8 cellular contexts compared by ENCODE assay signal in genomic region chr9:110049699-110050450, GRCh38.
DNase-seq lines count a peak whose midpoint lies in the region; ATAC-seq, FAIRE-seq and TF ChIP-seq lines count a peak whose summit lies in the region.

No MANE protein-coding gene starts in this region.

- ATAC-seq in GM21528 (IDR thresholded peaks at IDR 0.05; ENCODE audit: low FRiP score, unreplicated experiment) (peak; percentile 17), GM12878 (peak; percentile 27), HG03565 (IDR thresholded peaks at IDR 0.05; ENCODE audit: unreplicated experiment) (no peak)

- TF ChIP-seq CTCF in AG09309 (IDR thresholded peaks at IDR 0.05; ENCODE audit: control insufficient read depth, insufficient read depth, low read depth, low read length, missing control alignments) (no peak), OCI-LY7 (conservative IDR thresholded peaks at IDR 0.05; ENCODE audit: low read length) (no peak), GM12878 (IDR thresholded peaks at IDR 0.05 in 2 of 3, conservative IDR thresholded peaks at IDR 0.05 in 1 of 3; ENCODE audit: control insufficient read depth in 2 of 3, extremely low read depth in 1 of 3, insufficient read depth in 1 of 3, low read depth in 3 of 3, low read length in 3 of 3) (no peak)

- no peaks in the 10 kb centered on the region; a peak in 1 of 4 replicates for H3K27me3 ChIP-seq in GM12878 (replicated peaks in 1 of 2; ENCODE audit: control insufficient read depth in 2 of 2, insufficient read depth in 2 of 2, low read length in 1 of 2)

- DNase-seq in AG09309 (ENCODE audit: low read depth) (no peak), OCI-LY7 (ENCODE audit: low spot score) (peak; percentile 54), GM12878 (ENCODE audit: low read depth, low spot score) (no peak), iris pigment epithelial cell (ENCODE audit: low read depth) (peak; percentile 33), SKM-1 treated with dmso at 0.1 percent for 144 hours (lab: John Stamatoyannopoulos, UW; ENCODE audit: unreplicated experiment) (no peak)
- peak; percentile 51 for DNase-seq in stimulated activated CD4-positive, alpha-beta T cell treated with anti-CD3 and anti-CD28 coated beads, Interleukin-15, amount 100 ng/mL, for 24 hours

- POLR2A ChIA-PET in OCI-LY7 (lab: Charles Lee) (interaction anchor here (0.6 to 6.3 kb wide), 15 partner anchors 7 to 147 kb away, joined by 3 to 42 read pairs (median 4); no protein-coding TSS in a partner anchor), GM12878 (lab: Charles Lee) (interaction anchor here (0.6 to 6.6 kb wide), 14 partner anchors 38 to 144 kb away, joined by 3 to 59 read pairs (median 6); no protein-coding TSS in a partner anchor)

- RAD21 ChIA-PET in GM12878 (lab: Charles Lee; ENCODE audit: unreplicated experiment): interaction anchor here (0.6 to 16.8 kb wide), 14 partner anchors 8 to 986 kb away, joined by 3 to 309 read pairs (median 9); no protein-coding TSS in a partner anchor

- TF ChIP-seq RAD21 in GM12878 (IDR thresholded peaks at IDR 0.05; ENCODE audit: insufficient read depth, low read depth, low read length): no peak

- H4K20me1 ChIP-seq in OCI-LY7 (ENCODE audit: insufficient read depth, low read length) (peaks cover 8% of the 10 kb centered on the region; the same call in 1 of the 2 replicates), GM12878 (ENCODE audit: control insufficient read depth, insufficient read depth) (no peaks in the 10 kb centered on the region)

- intact Hi-C loops in OCI-LY7 (cut with micrococcal nuclease; ENCODE audit: unreplicated experiment) (loop anchor here (1.0 to 2.0 kb wide), 3 partner anchors 98 to 143 kb away; no protein-coding TSS in a partner anchor), GM12878 (cut with micrococcal nuclease; ENCODE audit: unreplicated experiment) (loop anchor here (2.0 to 10.0 kb wide), 4 partner anchors 41 to 205 kb away; partner anchors contain the start of gene TXN)

- peak overlapping the region; percentile 55 for H3K9ac ChIP-seq in GM12878 (ENCODE audit: control insufficient read depth, insufficient read depth, low read length)

- TF ChIP-seq EP300 in GM12878 (IDR thresholded peaks at IDR 0.05; ENCODE audit: borderline replicate concordance in 1 of 2, control insufficient read depth in 1 of 2, low read depth in 2 of 2, low read length in 2 of 2): no peak

- H3K36me3 ChIP-seq in OCI-LY7 (ENCODE audit: insufficient read depth, low read length): peaks cover 34% of the 10 kb centered on the region
- peaks cover 0 to 4% of the 10 kb centered on the region in 2 experiments; a peak in 2 of 4 replicates for H3K36me3 ChIP-seq in GM12878 (ENCODE audit: control insufficient read depth in 2 of 2, insufficient read depth in 2 of 2, low read length in 1 of 2)

- H3K79me2 ChIP-seq in OCI-LY7 (ENCODE audit: insufficient read depth, low read depth, low read length): peaks cover 63% of the 10 kb centered on the region
- peaks cover 65% of the 10 kb centered on the region for H3K79me2 ChIP-seq in GM12878 (ENCODE audit: control insufficient read depth, insufficient read depth, low read length)

- TF ChIP-seq POLR2A in GM12878 (IDR thresholded peaks at IDR 0.05; ENCODE audit: low read depth, low read length): no peak

- in situ Hi-C loops in GM12878 (cut with MboI): loop anchor here (5.0 to 10.0 kb wide), 2 partner anchors 83 to 105 kb away; no protein-coding TSS in a partner anchor

- CTCF ChIA-PET in OCI-LY7 (lab: Charles Lee; ENCODE audit: unreplicated experiment) (interaction anchor here (1.0 kb wide), 1 partner anchor 143 kb away, joined by 4 read pairs; no protein-coding TSS in a partner anchor), GM12878 (lab: Yijun Ruan, JAX) (interaction anchor here (1.0 to 20.9 kb wide), 9 partner anchors 80 to 140 kb away, joined by 3 to 537 read pairs (median 9); no protein-coding TSS in a partner anchor)

- WGBS in GM12878 (ENCODE audit: insufficient coverage, insufficient replicate concordance, low lambda C conversion rate, missing lambda C conversion rate): under 1% methylated on average over 24 of the region's 26 CpGs

- H2AFZ ChIP-seq in OCI-LY7 (ENCODE audit: low read length) (no peak overlapping the region), GM12878 (ENCODE audit: control insufficient read depth, low read depth, low read length) (no peak overlapping the region)

- H3K9me3 ChIP-seq in OCI-LY7 (ENCODE audit: low read length): no peaks in the 10 kb centered on the region
- H3K9me3 ChIP-seq in GM12878 (replicated peaks; ENCODE audit: control insufficient read depth, insufficient read depth, low read length): no peaks in the 10 kb centered on the region

- H3K4me2 ChIP-seq in OCI-LY7 (ENCODE audit: low read length): peak overlapping the region; percentile 90
- H3K4me2 ChIP-seq in GM12878 (ENCODE audit: control insufficient read depth, insufficient read depth): peak overlapping the region; percentile 95

- BruUV-seq in OCI-LY7 (replicated peaks; lab: Mats Ljungman, UMichigan) (no TSS peak), GM12878 (replicated peaks; lab: Mats Ljungman, UMichigan) (no TSS peak)

- H3K4me1 ChIP-seq in OCI-LY7 (ENCODE audit: insufficient read depth, low read length, poor library complexity, severe bottlenecking): peaks cover 44% of the 10 kb centered on the region
- 0 out of 2 replicates have a peak, but pooled peaks cover 4% of the 10 kb centered on the region for H3K4me1 ChIP-seq in GM12878 (ENCODE audit: control insufficient read depth, insufficient read depth, low read length)

- no peak for FAIRE-seq in GM12878 (lab: Jason Lieb, UNC)

- H3K9me2 ChIP-seq in OCI-LY7 (ENCODE audit: insufficient read depth, low read length): no peaks in the 10 kb centered on the region

- H3K4me3 ChIP-seq in AG09309 (ENCODE audit: control insufficient read depth, low read depth, low read length): peak overlapping the region; percentile 100
- peak overlapping the region; percentile 86 for H3K4me3 ChIP-seq in OCI-LY7 (ENCODE audit: low read depth, low read length, poor library complexity, severe bottlenecking)
- H3K4me3 ChIP-seq in GM12878: peak overlapping the region; percentile 100

- H3K27ac ChIP-seq in OCI-LY7 (ENCODE audit: low read depth, low read length, poor library complexity, severe bottlenecking): peak overlapping the region; percentile 53
- peak overlapping the region; percentile 87 for H3K27ac ChIP-seq in GM12878 (ENCODE audit: control insufficient read depth, insufficient read depth)

- SMC1A ChIA-PET in GM12878 (lab: Charles Lee; ENCODE audit: uncharacterized antibody, unreplicated experiment): interaction anchor here (1.1 to 28.0 kb wide), 16 partner anchors 8 to 141 kb away, joined by 3 to 636 read pairs (median 5); no protein-coding TSS in a partner anchor

TF ChIP-seq in GM12878, 131 proteins besides CTCF, POLR2A, EP300 and RAD21:
- TF ChIP-seq IKZF2 (IDR thresholded peaks at IDR 0.05) (peak; percentile 13 to 15; a peak in 1 of 4 replicates), SIX5 (IDR thresholded peaks at IDR 0.05; ENCODE audit: low read depth, low read length, severe bottlenecking) (no peak), ELK1 (IDR thresholded peaks at IDR 0.05; ENCODE audit: low read depth, low read length) (no peak), TAF1 (IDR thresholded peaks at IDR 0.05; ENCODE audit: borderline replicate concordance, low read depth, low read length) (0 out of 2 replicates have a peak, but pooled peaks have one; percentile 33), MAX (IDR thresholded peaks at IDR 0.05; ENCODE audit: low read depth, low read length) (0 out of 2 replicates have a peak, but pooled peaks have one; percentile 4), IKZF1 (conservative IDR thresholded peaks at IDR 0.05) (peak; percentile 55; the same call in 1 of the 2 replicates), ZBED1 (IDR thresholded peaks at IDR 0.05; ENCODE audit: borderline replicate concordance) (no peak), EED (IDR thresholded peaks at IDR 0.05; ENCODE audit: low read depth) (peak; percentile 58; the same call in 1 of the 2 replicates)

Comparison
In these comparisons a context has a peak if more than half of its experiments do, and no peak if none do; other contexts are left out.
1. DNase-seq: peak in OCI-LY7 (single experiment), iris pigment epithelial cell (single experiment) and stimulated activated CD4-positive, alpha-beta T cell treated with anti-CD3 and anti-CD28 coated beads, Interleukin-15, amount 100 ng/mL, for 24 hours (single experiment); none in AG09309 (single experiment), GM12878 (single experiment) and SKM-1 treated with dmso at 0.1 percent for 144 hours (single experiment).
2. Peak in every context shown above with its lines, with median percentiles within 50 percentile points of each other: H3K4me3 ChIP-seq.